Comparison of ENCODE assay signal across 13 cellular contexts in the genomic region with DNA sequence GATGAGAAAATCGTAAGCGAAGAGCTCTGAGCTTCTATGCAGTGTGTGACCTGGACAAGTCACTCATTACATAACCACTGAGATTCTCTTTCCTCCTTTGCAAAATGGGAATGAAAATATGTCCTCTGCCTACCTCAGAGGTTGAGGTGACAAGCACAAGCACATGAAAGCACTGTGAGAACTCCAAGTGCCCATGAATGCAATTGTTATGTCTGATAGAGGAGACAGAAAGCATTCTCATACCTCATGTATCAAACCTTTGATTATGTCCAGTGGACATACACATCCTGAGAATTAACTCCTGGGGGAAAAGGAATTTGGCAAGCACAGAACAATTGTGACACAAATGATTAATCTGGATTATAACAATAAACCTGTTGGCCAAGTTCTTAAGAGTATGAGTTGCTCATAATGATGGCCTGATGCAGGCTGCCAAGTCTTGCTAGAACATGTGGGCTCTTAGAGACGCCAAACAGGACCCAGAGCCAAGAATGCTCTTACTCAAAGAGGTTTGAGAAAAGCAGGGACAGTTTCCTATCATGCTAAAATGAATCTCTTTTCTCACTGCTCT. TPM values are rescaled to one million over a fixed set of nuclear protein-coding genes. Genes with fewer than 3 reads are reported as not detected.
DNase-seq lines count a peak whose midpoint lies in the region; ATAC-seq and TF ChIP-seq lines count a peak whose summit lies in the region.
"Had no signal": no experiment of that assay in that cellular context is flagged by ENCODE, and none has a peak within 500 bp of the region (broad histone marks: within the 10 kb centered on the region; RNA-seq: fewer than 3 reads in every experiment).

No MANE protein-coding gene starts in this region.

- intact Hi-C loops in psoas muscle (cut with DNase I): no loop called here

- H3K4me3 ChIP-seq in foreskin fibroblast (ENCODE audit: low read depth in 1 of 2, low read length in 2 of 2): no peak overlapping the region
- no peak overlapping the region for H3K4me3 ChIP-seq in psoas muscle
- H3K4me3 ChIP-seq: SJSA1 had no signal

- H3K27ac Mint-ChIP-seq in activated naive CD4-positive, alpha-beta T cell treated with anti-CD3 and anti-CD28 coated beads, Interleukin-2, amount 50 U/mL, for 72 hours: no peak overlapping the region
- H3K27ac Mint-ChIP-seq: activated CD8-positive, alpha-beta memory T cell treated with anti-CD3 and anti-CD28 coated beads, Interleukin-2, amount 10 ng/mL, durations not matched to agents 7 days and 5 days had no signal

- peaks cover 9% of the 10 kb centered on the region for H3K4me1 ChIP-seq in psoas muscle

- H3K27ac ChIP-seq in psoas muscle: peak overlapping the region; percentile 47
- H3K27ac ChIP-seq: SJSA1 had no signal

- TF ChIP-seq CTCF in foreskin fibroblast (IDR thresholded peaks at IDR 0.05; ENCODE audit: low read depth, low read length): no peak
- no peak for TF ChIP-seq CTCF in psoas muscle (IDR thresholded peaks at IDR 0.05)
- TF ChIP-seq CTCF in GM20000 (IDR thresholded peaks at IDR 0.05; ENCODE audit: extremely low read depth, missing control alignments): no peak

- H3K9me3 ChIP-seq in psoas muscle: no peaks in the 10 kb centered on the region
- H3K9me3 ChIP-seq: SJSA1 had no signal

- WGBS in psoas muscle, 3 donors: 29 to 34% (median 30%) methylated on average over 3 of the region's 3 CpGs

- in situ Hi-C loops in Caki2 (cut with HindIII; ENCODE audit: low pct_unique_long_range_greater_than_20kb, low sequenced_read_pairs): no loop called here

- no peaks in the 10 kb centered on the region for H3K36me3 Mint-ChIP-seq in activated naive CD4-positive, alpha-beta T cell treated with anti-CD3 and anti-CD28 coated beads, Interleukin-2, amount 50 U/mL, for 72 hours
- H3K36me3 Mint-ChIP-seq: activated CD8-positive, alpha-beta memory T cell treated with anti-CD3 and anti-CD28 coated beads, Interleukin-2, amount 10 ng/mL, durations not matched to agents 7 days and 5 days had no signal

- no peaks in the 10 kb centered on the region for H3K9me3 Mint-ChIP-seq in activated naive CD4-positive, alpha-beta T cell treated with anti-CD3 and anti-CD28 coated beads, Interleukin-2, amount 50 U/mL, for 72 hours

- DNase-seq in Caki2 (ENCODE audit: low read depth): peak; percentile 12
- peak; percentile 54 for DNase-seq in RPMI7951 (ENCODE audit: low read depth)
- peak; percentile 86 to 95 for DNase-seq in foreskin fibroblast
- DNase-seq in psoas muscle: peak; percentile 60 to 79
- no peak for DNase-seq in DMS114 treated with DMSO at 0.1 percent for 48 hours (lab: John Stamatoyannopoulos, UW; ENCODE audit: unreplicated experiment)
- no peak for DNase-seq in GM20000 (ENCODE audit: low spot score)
- DNase-seq in activated naive CD4-positive, alpha-beta T cell treated with anti-CD3 and anti-CD28 coated beads, Interleukin-2, amount 50 U/mL, for 72 hours (ENCODE audit: low spot score in 2 of 2): no peak
- DNase-seq: activated CD8-positive, alpha-beta memory T cell treated with anti-CD3 and anti-CD28 coated beads, Interleukin-2, amount 10 ng/mL, durations not matched to agents 7 days and 5 days; cortex of kidney; NCI-H1105; stimulated activated CD4-positive, alpha-beta T cell treated with anti-CD3 and anti-CD28 coated beads, Interleukin-4, amount 100 ng/mL, for 24 hours had no signal

- H3K36me3 ChIP-seq in psoas muscle (ENCODE audit: insufficient read depth in 1 of 2, low read depth in 1 of 2): no peaks in the 10 kb centered on the region
- H3K36me3 ChIP-seq: SJSA1 had no signal

- ATAC-seq in psoas muscle (peak; percentile 67 to 96 (median 93)), HG02759 (IDR thresholded peaks at IDR 0.05; ENCODE audit: unreplicated experiment) (no peak)
- ATAC-seq in activated naive CD4-positive, alpha-beta T cell treated with anti-CD3 and anti-CD28 coated beads, Interleukin-2, amount 50 U/mL, for 72 hours: no peak
- ATAC-seq: activated CD8-positive, alpha-beta memory T cell treated with anti-CD3 and anti-CD28 coated beads, Interleukin-2, amount 10 ng/mL, durations not matched to agents 7 days and 5 days had no signal

- no peaks in the 10 kb centered on the region for H3K27me3 ChIP-seq in psoas muscle (ENCODE audit: insufficient read depth in 3 of 3, low read length in 2 of 3)
- H3K27me3 ChIP-seq: SJSA1 had no signal

RNA-seq across cellular contexts. Expression of a gene that starts 8.5 kb away (rescaled TPM):
- 1.9 and 4.8 TPM in 2 replicates for total RNA-seq in Caki2 (2014; rRNA removed; shearing (Covaris generic); ENCODE audit: low replicate concordance)
- 7.6 and 9.6 TPM in 2 replicates for total RNA-seq in RPMI7951 (2014; rRNA removed; shearing (Covaris generic))
- total RNA-seq in psoas muscle: 1 to 10 TPM; 3.3 to 5.5 (median 4.3) TPM
- polyA plus RNA-seq in psoas muscle: 1 to 10 TPM; 2.1 to 3.5 (median 3.3) TPM
- 1 to 10 TPM in 1 of 2 donors, under 1 TPM in 1; 0.75 to 1.5 TPM for total RNA-seq in activated naive CD4-positive, alpha-beta T cell treated with anti-CD3 and anti-CD28 coated beads, Interleukin-2, amount 50 U/mL, for 72 hours

Comparison
In these comparisons a context has a peak if more than half of its experiments do, and no peak if none do; other contexts are left out.
1. DNase-seq: peak in Caki2 (single experiment), RPMI7951 (single experiment), foreskin fibroblast (2 of 2) and psoas muscle (2 of 2); none in DMS114 treated with DMSO at 0.1 percent for 48 hours (single experiment), GM20000 (single experiment) and activated naive CD4-positive, alpha-beta T cell treated with anti-CD3 and anti-CD28 coated beads, Interleukin-2, amount 50 U/mL, for 72 hours (0 of 2).
2. ATAC-seq: peak in psoas muscle (4 of 4); none in HG02759 (single experiment) and activated naive CD4-positive, alpha-beta T cell treated with anti-CD3 and anti-CD28 coated beads, Interleukin-2, amount 50 U/mL, for 72 hours (0 of 2).